Comparison of ENCODE assay signal across 22 cellular contexts in genomic region chr5:133243196-133243595, GRCh38.
"Had no signal": no experiment of that assay in that cellular context is flagged by ENCODE, and none has a peak within 500 bp of the region (broad histone marks: within the 10 kb centered on the region; RNA-seq: fewer than 3 reads in every experiment).

No MANE protein-coding gene starts in this region.

- DNase-seq: activated CD4-positive, alpha-beta T cell treated with anti-CD3 and anti-CD28 coated beads, Interleukin-2, amount 50 U/mL, for 1 hour; activated CD8-positive, alpha-beta T cell treated with anti-CD3 and anti-CD28 coated beads, Interleukin-2, amount 10 ng/mL, durations not matched to agents 7 days and 5 days; activated gamma-delta T cell treated with Interleukin-2 at 50 U/mL for 16 hours; activated T-cell treated with anti-CD3 and anti-CD28 coated beads, Interleukin-2, amount 50 U/mL, for 1 hour; brain microvascular endothelial cell; central memory CD4-positive, alpha-beta T cell; heart right ventricle; islet precursor cell; left colon; mesendoderm; mucosa of descending colon; occipital lobe; small intestine; stimulated activated CD4-positive, alpha-beta T cell treated with anti-CD3 and anti-CD28 coated beads, Interleukin-2, amount 100 ng/mL, for 24 hours; upper lobe of left lung had no signal

- H3K9me3 ChIP-seq: ascending aorta, heart right ventricle, mucosa of descending colon, upper lobe of left lung had no signal

- H3K4me3 ChIP-seq: ascending aorta, heart right ventricle, mucosa of descending colon, upper lobe of left lung had no signal

- H3K27me3 ChIP-seq: ascending aorta, brain microvascular endothelial cell, upper lobe of left lung had no signal

- H3K4me1 ChIP-seq: ascending aorta had no signal

- H3K27ac Mint-ChIP-seq: activated CD8-positive, alpha-beta T cell treated with anti-CD3 and anti-CD28 coated beads, Interleukin-2, amount 10 ng/mL, durations not matched to agents 7 days and 5 days; activated naive CD4-positive, alpha-beta T cell treated with anti-CD3 and anti-CD28 coated beads, Interleukin-2, amount 50 U/mL, for 72 hours; stimulated activated effector memory CD8-positive, alpha-beta T cell treated with anti-CD3 and anti-CD28 coated beads, Interleukin-12 subunit alpha, Interleukin-12 subunit beta, amount 100 ng/mL, for 72 hours; T-helper 2 cell treated with Interferon-gamma antibody and Interleukin-4, amounts not matched to agents 5 μg/mL and 100 μg/mL, for 36 hours had no signal

- H3K27ac ChIP-seq: ascending aorta, brain microvascular endothelial cell, epithelial cell of prostate, upper lobe of left lung had no signal

- ATAC-seq: activated CD4-positive, CD25-positive, alpha-beta regulatory T cell treated with anti-CD3 and anti-CD28 coated beads, Interleukin-2, amount 50 U/mL, for 24 hours; activated CD8-positive, alpha-beta T cell treated with anti-CD3 and anti-CD28 coated beads, Interleukin-2, amount 10 ng/mL, durations not matched to agents 7 days and 5 days; activated naive CD4-positive, alpha-beta T cell treated with anti-CD3 and anti-CD28 coated beads, Interleukin-2, amount 50 U/mL, for 72 hours; left colon; mucosa of descending colon; sciatic nerve; stimulated activated effector memory CD8-positive, alpha-beta T cell treated with anti-CD3 and anti-CD28 coated beads, Interleukin-12 subunit alpha, Interleukin-12 subunit beta, amount 100 ng/mL, for 72 hours had no signal

- H3K9me3 Mint-ChIP-seq: activated naive CD4-positive, alpha-beta T cell treated with anti-CD3 and anti-CD28 coated beads, Interleukin-2, amount 50 U/mL, for 72 hours; stimulated activated effector memory CD8-positive, alpha-beta T cell treated with anti-CD3 and anti-CD28 coated beads, Interleukin-12 subunit alpha, Interleukin-12 subunit beta, amount 100 ng/mL, for 72 hours; T-helper 2 cell treated with Interferon-gamma antibody and Interleukin-4, amounts not matched to agents 5 μg/mL and 100 μg/mL, for 36 hours had no signal

- H3K36me3 Mint-ChIP-seq: activated naive CD4-positive, alpha-beta T cell treated with anti-CD3 and anti-CD28 coated beads, Interleukin-2, amount 50 U/mL, for 72 hours; stimulated activated effector memory CD8-positive, alpha-beta T cell treated with anti-CD3 and anti-CD28 coated beads, Interleukin-12 subunit alpha, Interleukin-12 subunit beta, amount 100 ng/mL, for 72 hours had no signal

- H3K36me3 ChIP-seq: ascending aorta, brain microvascular endothelial cell, heart right ventricle, upper lobe of left lung had no signal

- H3K4me3 Mint-ChIP-seq: activated CD8-positive, alpha-beta T cell treated with anti-CD3 and anti-CD28 coated beads, Interleukin-2, amount 10 ng/mL, durations not matched to agents 7 days and 5 days; stimulated activated effector memory CD8-positive, alpha-beta T cell treated with anti-CD3 and anti-CD28 coated beads, Interleukin-12 subunit alpha, Interleukin-12 subunit beta, amount 100 ng/mL, for 72 hours; T-helper 2 cell treated with Interferon-gamma antibody and Interleukin-4, amounts not matched to agents 5 μg/mL and 100 μg/mL, for 36 hours had no signal
